In the genomic region with DNA sequence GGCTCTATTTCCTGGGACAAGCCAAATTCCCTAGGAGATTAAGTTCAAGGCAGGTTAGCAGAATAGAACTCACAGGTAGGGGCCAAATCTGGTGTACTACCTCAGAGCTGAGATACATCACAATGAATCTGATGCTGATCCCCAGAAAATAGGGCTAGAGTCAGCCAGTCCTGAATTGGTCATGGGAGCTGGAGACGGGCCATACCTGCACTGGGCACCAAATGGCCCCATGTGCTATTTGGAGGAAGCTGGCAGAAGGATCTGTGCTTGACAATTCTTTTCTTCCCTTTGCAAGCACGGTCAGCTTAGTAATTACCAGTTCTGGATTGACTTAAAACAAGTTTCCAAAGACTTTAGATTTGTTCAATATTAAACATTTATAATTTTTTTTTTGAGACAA, we compare ENCODE assay signal across 21 cellular contexts. TPM values are rescaled to one million over a fixed set of nuclear protein-coding genes. Genes with fewer than 3 reads are reported as not detected.
DNase-seq lines count a peak whose midpoint lies in the region; FAIRE-seq lines count a peak whose summit lies in the region.
"Had no signal": no experiment of that assay in that cellular context is flagged by ENCODE, and none has a peak within 500 bp of the region (broad histone marks: within the 10 kb centered on the region; RNA-seq: fewer than 3 reads in every experiment).

No MANE protein-coding gene starts in this region.

- no peaks in the 10 kb centered on the region for H3K4me1 ChIP-seq in mesendoderm (ENCODE audit: control insufficient read depth, low read depth, low read length)
- H3K4me1 ChIP-seq: Caco-2 had no signal

- H3K36me3 ChIP-seq in mesendoderm (ENCODE audit: control insufficient read depth, insufficient read depth, low read length), result no peaks in the 10 kb centered on the region
- H3K36me3 ChIP-seq: BLaER1 treated with 17β-estradiol and CSF1 and Interleukin-3, amounts not matched to agents 10 nM and 100 nM had no signal

- no peak overlapping the region for H3K4me2 ChIP-seq in mesendoderm (ENCODE audit: low read length)
- H3K4me2 ChIP-seq: A549; BLaER1 treated with 17β-estradiol and CSF1 and Interleukin-3, amounts not matched to agents 10 nM and 100 nM had no signal

- FAIRE-seq in RCC 7860 (lab: Jason Lieb, UNC), result no peak
- FAIRE-seq: A549, D721Med, GM12878, GM12892, GM18507 had no signal

- no peak overlapping the region for H4K8ac ChIP-seq in mesendoderm (ENCODE audit: low read depth, low read length)

- H2BK15ac ChIP-seq in mesendoderm (replicated peaks; ENCODE audit: low read depth), result no peak overlapping the region

- DNase-seq in G401 (ENCODE audit: low spot score) (peak; percentile 97), cerebellar nuclear complex (lab: John Stamatoyannopoulos, UW) (peak; percentile 59 to 88), mesendoderm (no peak), NCI-H1417 (lab: John Stamatoyannopoulos, UW) (no peak), RCC 7860 (ENCODE audit: low spot score) (no peak)
- DNase-seq in activated CD4-positive, CD25-positive, alpha-beta regulatory T cell (lab: John Stamatoyannopoulos, UW), result no peak
- DNase-seq: AML-193; Caco-2; Calu3; CD4-positive, alpha-beta T cell; CD8-positive, alpha-beta T cell; DMS79 treated with DMSO at 0.1 percent for 48 hours; GDM1 had no signal

- no peak overlapping the region for H2BK120ac ChIP-seq in mesendoderm (ENCODE audit: low read depth, low read length)

- WGBS in mesendoderm (ENCODE audit: extremely low coverage, insufficient coverage, low lambda C conversion rate), result no CpG with 5 or more reads among the region's 2 CpGs

- no peak overlapping the region for H2AK5ac ChIP-seq in mesendoderm (ENCODE audit: low read length)

- in situ Hi-C loops in G401 (cut with HindIII; ENCODE audit: low sequenced_read_pairs), result no loop called here

- H3K27me3 ChIP-seq in mesendoderm (ENCODE audit: insufficient read depth, low read length, poor library complexity), result no peaks in the 10 kb centered on the region
- H3K27me3 ChIP-seq: BLaER1 treated with 17β-estradiol and CSF1 and Interleukin-3, amounts not matched to agents 10 nM and 100 nM had no signal

- no peak overlapping the region for H3K23ac ChIP-seq in mesendoderm (ENCODE audit: low read length)

- no peak overlapping the region for H3K56ac ChIP-seq in mesendoderm (ENCODE audit: low read length)

- H2BK5ac ChIP-seq in mesendoderm (ENCODE audit: low read length), result no peak overlapping the region

- no peak overlapping the region for H3K4me3 ChIP-seq in mesendoderm (ENCODE audit: low read length)
- H3K4me3 ChIP-seq: A549; BLaER1 treated with 17β-estradiol and CSF1 and Interleukin-3, amounts not matched to agents 10 nM and 100 nM; GM12878 had no signal

- H4K5ac ChIP-seq in mesendoderm (ENCODE audit: low read length), result no peak overlapping the region

- no peak overlapping the region for H3K27ac ChIP-seq in mesendoderm (ENCODE audit: low read depth, low read length)
- H3K27ac ChIP-seq: 22Rv1; A549; BLaER1 treated with 17β-estradiol and CSF1 and Interleukin-3, amounts not matched to agents 10 nM and 100 nM; C4-2B had no signal

- no peaks in the 10 kb centered on the region for H3K79me1 ChIP-seq in mesendoderm (ENCODE audit: low read length)

- H3K4ac ChIP-seq in mesendoderm (ENCODE audit: low read depth, low read length), result peak overlapping the region; percentile 27

- H3K9ac ChIP-seq in mesendoderm (ENCODE audit: low read length), result no peak overlapping the region
- H3K9ac ChIP-seq: BLaER1 treated with 17β-estradiol and CSF1 and Interleukin-3, amounts not matched to agents 10 nM and 100 nM had no signal

- no peak overlapping the region for H3K18ac ChIP-seq in mesendoderm (ENCODE audit: low read length)

- H3K79me2 ChIP-seq in mesendoderm (ENCODE audit: control insufficient read depth, insufficient read depth, low read length), result no peaks in the 10 kb centered on the region

RNA-seq across cellular contexts. Expression of a gene that starts 10.4 kb away (rescaled TPM):
- 17.8 and 24.5 TPM in 2 replicates for total RNA-seq in G401 (2014; rRNA removed; shearing (Covaris generic))
- polyA plus RNA-seq in mesendoderm (2013, experiment 1 of 2), result 35.6 TPM
- polyA plus RNA-seq in mesendoderm (2013, experiment 2 of 2), result 36.2 TPM

Comparison
In these comparisons a context has a peak if more than half of its experiments do, and no peak if none do; other contexts are left out.
1. DNase-seq: peak in G401 (single experiment) and cerebellar nuclear complex (2 of 2); none in mesendoderm (single experiment), NCI-H1417 (0 of 3), activated CD4-positive, CD25-positive, alpha-beta regulatory T cell (0 of 4) and RCC 7860 (single experiment).